23 cellular contexts compared by ENCODE assay signal in the genomic region with DNA sequence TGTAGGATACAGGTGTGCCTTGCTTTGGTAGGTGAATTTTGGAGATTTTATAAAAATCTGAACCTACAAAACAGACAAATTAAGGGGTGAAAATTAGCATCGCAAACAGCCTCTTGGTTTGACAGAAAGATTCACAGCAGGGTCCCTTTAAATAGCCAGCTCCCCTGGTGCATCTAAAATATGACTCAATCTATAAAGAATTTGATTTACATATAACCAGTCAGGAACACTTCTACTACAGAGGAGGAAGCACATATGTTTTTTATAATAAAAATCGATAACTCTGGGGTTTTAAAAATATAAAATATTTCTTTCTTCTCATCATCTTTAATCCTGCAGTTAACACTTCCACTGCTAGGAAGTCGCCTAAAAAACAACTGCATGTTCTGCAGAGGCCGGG.
DNase-seq lines count a peak whose midpoint lies in the region; ATAC-seq, FAIRE-seq and TF ChIP-seq lines count a peak whose summit lies in the region.
"Had no signal": no experiment of that assay in that cellular context is flagged by ENCODE, and none has a peak within 500 bp of the region (broad histone marks: within the 10 kb centered on the region; RNA-seq: fewer than 3 reads in every experiment).

No MANE protein-coding gene starts in this region.

- TF ChIP-seq CTCF in PC-3 (conservative IDR thresholded peaks at IDR 0.05; ENCODE audit: low read depth, low read length), result no peak
- TF ChIP-seq CTCF in astrocyte of the spinal cord (IDR thresholded peaks at IDR 0.05; ENCODE audit: low read depth, low read length), result no peak
- TF ChIP-seq CTCF in kidney (IDR thresholded peaks at IDR 0.05; ENCODE audit: borderline replicate concordance, extremely low read depth, insufficient read depth), result no peak

- no peaks in the 10 kb centered on the region for H3K27me3 ChIP-seq in PC-3 (ENCODE audit: low read length)
- H3K27me3 ChIP-seq: cardiac muscle cell, MG63, right atrium auricular region, tibial artery had no signal

- H3K9me2 ChIP-seq in PC-3 (replicated peaks; ENCODE audit: low read length), result 0 out of 2 replicates have a peak, but pooled peaks cover 4% of the 10 kb centered on the region

- H3K9ac ChIP-seq in PC-3 (ENCODE audit: low read length), result no peak overlapping the region
- no peak overlapping the region for H3K9ac ChIP-seq in kidney (ENCODE audit: low read length in 2 of 2)

- no TSS peak for BruUV-seq in PC-3 (replicated peaks; lab: Mats Ljungman, UMichigan)

- H3K9me3 ChIP-seq in PC-3 (ENCODE audit: low read length), result no peaks in the 10 kb centered on the region
- H3K9me3 ChIP-seq in kidney (ENCODE audit: control insufficient read depth in 1 of 2, low read length in 2 of 2), result no peaks in the 10 kb centered on the region
- H3K9me3 ChIP-seq: MG63, right atrium auricular region, tibial artery had no signal

- peaks cover 25% of the 10 kb centered on the region for H3K4me1 ChIP-seq in PC-3 (ENCODE audit: insufficient read depth, low read length)
- H3K4me1 ChIP-seq in kidney (ENCODE audit: control insufficient read depth in 1 of 2, insufficient read depth in 1 of 2, low read depth in 1 of 2, low read length in 2 of 2), result no peaks in the 10 kb centered on the region
- H3K4me1 ChIP-seq: right atrium auricular region had no signal

- CTCF ChIA-PET in PC-3 (lab: Charles Lee), result no interaction called here

- in situ Hi-C loops in astrocyte of the spinal cord (cut with HindIII; ENCODE audit: low sequenced_read_pairs), result no loop called here

- H3K4me3 ChIP-seq in PC-3 (ENCODE audit: low read length), result no peak overlapping the region
- no peak overlapping the region for H3K4me3 ChIP-seq in astrocyte of the spinal cord (ENCODE audit: low read depth, low read length)
- no peak overlapping the region for H3K4me3 ChIP-seq in kidney (ENCODE audit: low read length in 2 of 2)
- H3K4me3 ChIP-seq: cardiac muscle cell, GM23338, MG63, right atrium auricular region, tibial artery had no signal

- peak; percentile 59 for DNase-seq in H54 (ENCODE audit: insufficient read length, low spot score)
- DNase-seq in PC-3, result peak; percentile 47
- peak; percentile 58 for DNase-seq in astrocyte of the spinal cord (ENCODE audit: low read depth, low spot score)
- peak; percentile 8 for DNase-seq in retina
- no peak for DNase-seq in NCI-H2227 treated with DMSO at 0.1 percent for 48 hours (lab: John Stamatoyannopoulos, UW)
- no peak for DNase-seq in activated naive CD8-positive, alpha-beta T cell treated with anti-CD3 and anti-CD28 coated beads, Interleukin-2, amount 50 U/mL, for 24 hours
- no peak for DNase-seq in kidney
- DNase-seq: activated CD8-positive, alpha-beta memory T cell treated with anti-CD3 and anti-CD28 coated beads, Interleukin-2, amount 50 U/mL, for 48 hours; dermis blood vessel endothelial cell; DMS79 treated with DMSO at 0.1 percent for 48 hours; foreskin melanocyte; hippocampal formation; MG63; NCI-H146; NCI-H2171 treated with DMSO at 0.1 percent for 48 hours; stimulated activated CD4-positive, alpha-beta T cell treated with anti-CD3 and anti-CD28 coated beads, Interleukin-12 subunit alpha, Interleukin-12 subunit beta, amount 100 ng/mL, for 4 hours; tibial artery had no signal

- H4K20me1 ChIP-seq in PC-3 (ENCODE audit: low read length), result no peaks in the 10 kb centered on the region

- H3K27me3 Mint-ChIP-seq in activated naive CD8-positive, alpha-beta T cell treated with anti-CD3 and anti-CD28 coated beads, Interleukin-2, amount 50 U/mL, for 24 hours, result no peaks in the 10 kb centered on the region
- H3K27me3 Mint-ChIP-seq: natural killer cell treated with Interleukin-12 subunit alpha and Interleukin-12 subunit beta and Interleukin-15 and Interleukin-18, amount 100 ng/mL, for 72 hours; stimulated activated naive CD8-positive, alpha-beta T cell treated with anti-CD3 and anti-CD28 coated beads, Interleukin-15, Interleukin-2, amounts not matched to agents 100 ng/mL and 50 ng/mL, for 24 hours had no signal

- no peak overlapping the region for H3K4me3 Mint-ChIP-seq in activated naive CD8-positive, alpha-beta T cell treated with anti-CD3 and anti-CD28 coated beads, Interleukin-2, amount 50 U/mL, for 24 hours
- H3K4me3 Mint-ChIP-seq: GM23338; natural killer cell treated with Interleukin-12 subunit alpha and Interleukin-12 subunit beta and Interleukin-15 and Interleukin-18, amount 100 ng/mL, for 72 hours; stimulated activated naive CD8-positive, alpha-beta T cell treated with anti-CD3 and anti-CD28 coated beads, Interleukin-15, Interleukin-2, amounts not matched to agents 100 ng/mL and 50 ng/mL, for 24 hours; T-helper 1 cell treated with Interleukin-12 subunit alpha and Interleukin-12 subunit beta and Interleukin-4 antibody, amounts not matched to agents 30 μg/mL and 1 μg/mL, for 36 hours had no signal

- H3K4me1 Mint-ChIP-seq in activated naive CD8-positive, alpha-beta T cell treated with anti-CD3 and anti-CD28 coated beads, Interleukin-2, amount 50 U/mL, for 24 hours, result no peaks in the 10 kb centered on the region

- POLR2A ChIA-PET in PC-3 (lab: Charles Lee; ENCODE audit: unreplicated experiment), result interaction anchor here (0.6 to 0.7 kb wide), 2 partner anchors 210 to 766 kb away, joined by 3 read pairs; no protein-coding TSS in a partner anchor

- no peaks in the 10 kb centered on the region for H3K79me2 ChIP-seq in PC-3 (ENCODE audit: low read length)

- peak overlapping the region; percentile 54 for H3K4me2 ChIP-seq in PC-3 (ENCODE audit: low read length)
- H3K4me2 ChIP-seq: GM23338 had no signal

- no peaks in the 10 kb centered on the region for H3K36me3 Mint-ChIP-seq in activated naive CD8-positive, alpha-beta T cell treated with anti-CD3 and anti-CD28 coated beads, Interleukin-2, amount 50 U/mL, for 24 hours (ENCODE audit: low read depth)
- H3K36me3 Mint-ChIP-seq: natural killer cell treated with Interleukin-12 subunit alpha and Interleukin-12 subunit beta and Interleukin-15 and Interleukin-18, amount 100 ng/mL, for 72 hours had no signal

- no peak overlapping the region for H3K27ac Mint-ChIP-seq in activated naive CD8-positive, alpha-beta T cell treated with anti-CD3 and anti-CD28 coated beads, Interleukin-2, amount 50 U/mL, for 24 hours
- H3K27ac Mint-ChIP-seq: GM23338; natural killer cell treated with Interleukin-12 subunit alpha and Interleukin-12 subunit beta and Interleukin-15 and Interleukin-18, amount 100 ng/mL, for 72 hours; stimulated activated naive CD8-positive, alpha-beta T cell treated with anti-CD3 and anti-CD28 coated beads, Interleukin-15, Interleukin-2, amounts not matched to agents 100 ng/mL and 50 ng/mL, for 24 hours; T-helper 1 cell treated with Interleukin-12 subunit alpha and Interleukin-12 subunit beta and Interleukin-4 antibody, amounts not matched to agents 30 μg/mL and 1 μg/mL, for 36 hours had no signal

- intact Hi-C loops in PC-3 (cut with micrococcal nuclease), result no loop called here
- intact Hi-C loops in kidney (cut with DNase I), result no loop called here

- H3K9me3 Mint-ChIP-seq in activated naive CD8-positive, alpha-beta T cell treated with anti-CD3 and anti-CD28 coated beads, Interleukin-2, amount 50 U/mL, for 24 hours, result no peaks in the 10 kb centered on the region
- H3K9me3 Mint-ChIP-seq: GM23338; natural killer cell treated with Interleukin-12 subunit alpha and Interleukin-12 subunit beta and Interleukin-15 and Interleukin-18, amount 100 ng/mL, for 72 hours; stimulated activated naive CD8-positive, alpha-beta T cell treated with anti-CD3 and anti-CD28 coated beads, Interleukin-15, Interleukin-2, amounts not matched to agents 100 ng/mL and 50 ng/mL, for 24 hours; T-helper 1 cell treated with Interleukin-12 subunit alpha and Interleukin-12 subunit beta and Interleukin-4 antibody, amounts not matched to agents 30 μg/mL and 1 μg/mL, for 36 hours had no signal

- FAIRE-seq in H54 (lab: Jason Lieb, UNC), result no peak
- no peak for FAIRE-seq in kidney (lab: Jason Lieb, UNC)

- H2AFZ ChIP-seq in PC-3 (ENCODE audit: low read length), result no peak overlapping the region
- H2AFZ ChIP-seq: GM23338 had no signal

- H3K27ac ChIP-seq in PC-3 (ENCODE audit: low read length) (no peak overlapping the region), kidney (ENCODE audit: low read depth in 2 of 2, low read length in 2 of 2) (no peak overlapping the region)
- H3K27ac ChIP-seq: cardiac muscle cell, right atrium auricular region, tibial artery had no signal

- no peaks in the 10 kb centered on the region for H3F3A ChIP-seq in PC-3 (ENCODE audit: low read length, unreplicated experiment)

- ATAC-seq in PC-3, result peak; percentile 67
- no peak for ATAC-seq in activated naive CD8-positive, alpha-beta T cell treated with anti-CD3 and anti-CD28 coated beads, Interleukin-2, amount 50 U/mL, for 24 hours
- ATAC-seq: GM23338; natural killer cell treated with Interleukin-12 subunit alpha and Interleukin-12 subunit beta and Interleukin-15 and Interleukin-18, amount 100 ng/mL, for 72 hours had no signal

- no peaks in the 10 kb centered on the region for H3K36me3 ChIP-seq in PC-3 (ENCODE audit: low read depth, low read length)
- no peaks in the 10 kb centered on the region for H3K36me3 ChIP-seq in kidney (ENCODE audit: control insufficient read depth in 1 of 2, insufficient read depth in 2 of 2, low read length in 2 of 2)
- H3K36me3 ChIP-seq: cardiac muscle cell, MG63, right atrium auricular region, tibial artery had no signal

- no peak for TF ChIP-seq POLR2A in H54 (IDR thresholded peaks at IDR 0.05; ENCODE audit: low read depth, low read length)

Comparison
In these comparisons a context has a peak if more than half of its experiments do, and no peak if none do; other contexts are left out.
1. DNase-seq: peak in H54 (single experiment), PC-3 (single experiment), astrocyte of the spinal cord (single experiment) and retina (single experiment); none in NCI-H2227 treated with DMSO at 0.1 percent for 48 hours (single experiment), activated naive CD8-positive, alpha-beta T cell treated with anti-CD3 and anti-CD28 coated beads, Interleukin-2, amount 50 U/mL, for 24 hours (single experiment) and kidney (single experiment).